7 cellular contexts compared by ENCODE assay signal in genomic region chr18:64037812-64038414, GRCh38.
DNase-seq lines count a peak whose midpoint lies in the region; ATAC-seq and TF ChIP-seq lines count a peak whose summit lies in the region.

No MANE protein-coding gene starts in this region.

- H3K4me2 ChIP-seq in Karpas-422 (ENCODE audit: low read depth, low read length, poor library complexity, severe bottlenecking): no peak overlapping the region

- TF ChIP-seq POLR2A in lower leg skin (IDR thresholded peaks at IDR 0.05) (no peak), sigmoid colon (IDR thresholded peaks at IDR 0.05) (no peak)

- intact Hi-C loops in lower leg skin (cut with DNase I; ENCODE audit: low total_unique reads) (no loop called here), sigmoid colon (cut with DNase I) (no loop called here)

- H3K9me3 ChIP-seq in Karpas-422 (ENCODE audit: low read length) (no peaks in the 10 kb centered on the region; the same call in 1 of the 2 replicates), sigmoid colon (no peaks in the 10 kb centered on the region)

- H3K27me3 ChIP-seq in Karpas-422 (ENCODE audit: low read length): no peaks in the 10 kb centered on the region
- no peaks in the 10 kb centered on the region for H3K27me3 ChIP-seq in sigmoid colon

- H3K9me2 ChIP-seq in Karpas-422 (replicated peaks; ENCODE audit: insufficient read depth, low read length): no peaks in the 10 kb centered on the region

- H4K20me1 ChIP-seq in Karpas-422 (ENCODE audit: insufficient read depth, low read depth, low read length): no peaks in the 10 kb centered on the region

- no peak for TF ChIP-seq EP300 in sigmoid colon (IDR thresholded peaks at IDR 0.05)

- H3K27ac ChIP-seq in Karpas-422 (ENCODE audit: low read length) (no peak overlapping the region), sigmoid colon (no peak overlapping the region)

- ATAC-seq in GM21786 (IDR thresholded peaks at IDR 0.05; ENCODE audit: unreplicated experiment): peak; percentile 67

- H3K36me3 ChIP-seq in Karpas-422 (ENCODE audit: insufficient read depth, low read length) (no peaks in the 10 kb centered on the region), sigmoid colon (no peaks in the 10 kb centered on the region)

- H3K79me2 ChIP-seq in Karpas-422 (ENCODE audit: low read length): no peaks in the 10 kb centered on the region

- H3K4me3 ChIP-seq in Karpas-422 (ENCODE audit: low read length) (no peak overlapping the region), lower leg skin (ENCODE audit: low read depth, poor library complexity, severe bottlenecking) (no peak overlapping the region), sigmoid colon (no peak overlapping the region)

- TF ChIP-seq CTCF in GM12872 (IDR thresholded peaks at IDR 0.05; ENCODE audit: insufficient read depth, low read depth, low read length) (peak; percentile 48), lower leg skin (IDR thresholded peaks at IDR 0.05) (no peak), sigmoid colon (IDR thresholded peaks at IDR 0.05) (peak in 2 of 4 experiments; percentile 11 to 25)

- DNase-seq in Karpas-422 (peak; percentile 84), SW480 (ENCODE audit: low spot score) (peak; percentile 2), inferior parietal cortex (ENCODE audit: extremely low spot score) (peak; percentile 84), lower leg skin (ENCODE audit: low spot score in 2 of 2) (no peak), sigmoid colon (no peak)

- no peak overlapping the region for H2AFZ ChIP-seq in Karpas-422 (ENCODE audit: low read length)

- H3K4me1 ChIP-seq in Karpas-422 (ENCODE audit: low read length): no peaks in the 10 kb centered on the region
- no peaks in the 10 kb centered on the region for H3K4me1 ChIP-seq in sigmoid colon

- 28 to 31% methylated on average over 3 of the region's 3 CpGs for WGBS in lower leg skin, 2 donors
- WGBS in sigmoid colon, 2 donors: 19 to 21% methylated on average over 3 of the region's 3 CpGs

- no peak overlapping the region for H3K9ac ChIP-seq in Karpas-422 (ENCODE audit: low read length)

Comparison
In these comparisons a context has a peak if more than half of its experiments do, and no peak if none do; other contexts are left out.
1. DNase-seq: peak in Karpas-422 (single experiment), SW480 (single experiment) and inferior parietal cortex (single experiment); none in lower leg skin (0 of 2) and sigmoid colon (single experiment).